1 cellular context compared by ENCODE assay signal in the genomic region with DNA sequence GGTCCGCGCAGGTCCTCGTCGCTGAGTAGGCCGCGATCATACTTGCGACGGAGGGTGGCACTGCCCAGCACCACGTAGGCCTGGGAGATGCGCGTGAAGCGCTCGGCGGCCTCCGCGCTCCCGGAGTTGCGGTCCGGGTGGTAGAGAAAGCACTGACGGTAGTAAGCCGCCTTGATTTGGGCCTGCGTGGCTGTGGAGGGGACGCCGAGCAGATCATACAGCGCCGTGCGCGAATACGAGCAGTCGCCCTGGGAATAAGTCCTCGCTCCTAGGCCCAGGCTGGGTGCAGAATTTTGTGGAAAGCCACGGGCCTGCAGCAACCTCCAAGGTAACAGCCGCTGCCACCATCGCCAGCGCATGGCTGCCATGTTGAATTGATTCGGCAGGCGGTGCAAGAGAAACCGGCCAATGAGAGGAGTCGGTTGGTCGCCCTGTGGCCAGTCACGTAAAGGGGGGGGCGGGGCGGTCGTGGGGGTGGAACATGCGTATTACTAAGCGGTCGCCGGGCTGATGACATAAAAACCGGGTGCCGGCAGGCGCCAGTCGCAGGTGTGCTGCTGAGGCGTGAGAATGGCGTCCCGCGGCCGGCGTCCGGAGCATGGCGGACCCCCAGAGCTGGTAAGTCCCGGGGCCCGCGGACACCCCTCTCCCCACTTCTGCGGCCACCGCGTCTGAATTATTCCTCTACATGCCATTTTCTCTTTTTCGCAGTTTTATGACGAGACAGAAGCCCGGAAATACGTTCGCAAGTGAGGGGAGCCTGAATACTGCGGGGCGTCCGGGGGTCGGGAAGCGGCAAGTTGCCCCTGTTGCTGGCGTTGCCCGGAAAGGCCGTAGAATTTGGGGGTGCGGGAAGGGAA.
TF ChIP-seq lines count a peak whose summit lies in the region.

A gene with protein sequence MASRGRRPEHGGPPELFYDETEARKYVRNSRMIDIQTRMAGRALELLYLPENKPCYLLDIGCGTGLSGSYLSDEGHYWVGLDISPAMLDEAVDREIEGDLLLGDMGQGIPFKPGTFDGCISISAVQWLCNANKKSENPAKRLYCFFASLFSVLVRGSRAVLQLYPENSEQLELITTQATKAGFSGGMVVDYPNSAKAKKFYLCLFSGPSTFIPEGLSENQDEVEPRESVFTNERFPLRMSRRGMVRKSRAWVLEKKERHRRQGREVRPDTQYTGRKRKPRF (plus strand): TSS at position 542 of the 860 bp plus-strand sequence. CDS start 29 bp downstream, at position 571.
A gene (minus strand): TSS at position 398 of the 860 bp plus-strand sequence. CDS start 30 bp downstream, at position 368.

TF ChIP-seq in HCT116, 20 proteins besides CTCF, POLR2A, EP300 and RAD21 (continued from another document):
- TF ChIP-seq, protein P1, sequence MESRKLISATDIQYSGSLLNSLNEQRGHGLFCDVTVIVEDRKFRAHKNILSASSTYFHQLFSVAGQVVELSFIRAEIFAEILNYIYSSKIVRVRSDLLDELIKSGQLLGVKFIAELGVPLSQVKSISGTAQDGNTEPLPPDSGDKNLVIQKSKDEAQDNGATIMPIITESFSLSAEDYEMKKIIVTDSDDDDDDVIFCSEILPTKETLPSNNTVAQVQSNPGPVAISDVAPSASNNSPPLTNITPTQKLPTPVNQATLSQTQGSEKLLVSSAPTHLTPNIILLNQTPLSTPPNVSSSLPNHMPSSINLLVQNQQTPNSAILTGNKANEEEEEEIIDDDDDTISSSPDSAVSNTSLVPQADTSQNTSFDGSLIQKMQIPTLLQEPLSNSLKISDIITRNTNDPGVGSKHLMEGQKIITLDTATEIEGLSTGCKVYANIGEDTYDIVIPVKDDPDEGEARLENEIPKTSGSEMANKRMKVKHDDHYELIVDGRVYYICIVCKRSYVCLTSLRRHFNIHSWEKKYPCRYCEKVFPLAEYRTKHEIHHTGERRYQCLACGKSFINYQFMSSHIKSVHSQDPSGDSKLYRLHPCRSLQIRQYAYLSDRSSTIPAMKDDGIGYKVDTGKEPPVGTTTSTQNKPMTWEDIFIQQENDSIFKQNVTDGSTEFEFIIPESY (IDR thresholded peaks at IDR 0.05; ENCODE audit: extremely low read depth, insufficient replicate concordance, low read length), result peak; percentile 33
- no peak for TF ChIP-seq JUND (IDR thresholded peaks at IDR 0.05)
- TF ChIP-seq SRF (IDR thresholded peaks at IDR 0.05; ENCODE audit: low read depth), result peak; percentile 93
- TF ChIP-seq, protein P2, sequence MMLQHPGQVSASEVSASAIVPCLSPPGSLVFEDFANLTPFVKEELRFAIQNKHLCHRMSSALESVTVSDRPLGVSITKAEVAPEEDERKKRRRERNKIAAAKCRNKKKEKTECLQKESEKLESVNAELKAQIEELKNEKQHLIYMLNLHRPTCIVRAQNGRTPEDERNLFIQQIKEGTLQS (IDR thresholded peaks at IDR 0.05), result no peak
- TF ChIP-seq, protein P3, sequence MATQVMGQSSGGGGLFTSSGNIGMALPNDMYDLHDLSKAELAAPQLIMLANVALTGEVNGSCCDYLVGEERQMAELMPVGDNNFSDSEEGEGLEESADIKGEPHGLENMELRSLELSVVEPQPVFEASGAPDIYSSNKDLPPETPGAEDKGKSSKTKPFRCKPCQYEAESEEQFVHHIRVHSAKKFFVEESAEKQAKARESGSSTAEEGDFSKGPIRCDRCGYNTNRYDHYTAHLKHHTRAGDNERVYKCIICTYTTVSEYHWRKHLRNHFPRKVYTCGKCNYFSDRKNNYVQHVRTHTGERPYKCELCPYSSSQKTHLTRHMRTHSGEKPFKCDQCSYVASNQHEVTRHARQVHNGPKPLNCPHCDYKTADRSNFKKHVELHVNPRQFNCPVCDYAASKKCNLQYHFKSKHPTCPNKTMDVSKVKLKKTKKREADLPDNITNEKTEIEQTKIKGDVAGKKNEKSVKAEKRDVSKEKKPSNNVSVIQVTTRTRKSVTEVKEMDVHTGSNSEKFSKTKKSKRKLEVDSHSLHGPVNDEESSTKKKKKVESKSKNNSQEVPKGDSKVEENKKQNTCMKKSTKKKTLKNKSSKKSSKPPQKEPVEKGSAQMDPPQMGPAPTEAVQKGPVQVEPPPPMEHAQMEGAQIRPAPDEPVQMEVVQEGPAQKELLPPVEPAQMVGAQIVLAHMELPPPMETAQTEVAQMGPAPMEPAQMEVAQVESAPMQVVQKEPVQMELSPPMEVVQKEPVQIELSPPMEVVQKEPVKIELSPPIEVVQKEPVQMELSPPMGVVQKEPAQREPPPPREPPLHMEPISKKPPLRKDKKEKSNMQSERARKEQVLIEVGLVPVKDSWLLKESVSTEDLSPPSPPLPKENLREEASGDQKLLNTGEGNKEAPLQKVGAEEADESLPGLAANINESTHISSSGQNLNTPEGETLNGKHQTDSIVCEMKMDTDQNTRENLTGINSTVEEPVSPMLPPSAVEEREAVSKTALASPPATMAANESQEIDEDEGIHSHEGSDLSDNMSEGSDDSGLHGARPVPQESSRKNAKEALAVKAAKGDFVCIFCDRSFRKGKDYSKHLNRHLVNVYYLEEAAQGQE (IDR thresholded peaks at IDR 0.05; ENCODE audit: low read depth), result no peak
- peak; percentile 87 for TF ChIP-seq SP1 (IDR thresholded peaks at IDR 0.05; ENCODE audit: low read depth)
- TF ChIP-seq EZH2phosphoT487 (IDR thresholded peaks at IDR 0.05; ENCODE audit: borderline replicate concordance), result no peak
- TF ChIP-seq ELF1 (IDR thresholded peaks at IDR 0.05; ENCODE audit: borderline replicate concordance, low read depth), result peak; percentile 68; the same call in 1 of the 2 replicates
- no peak for TF ChIP-seq EZH2 (IDR thresholded peaks at IDR 0.05)
- peak; percentile 99 for TF ChIP-seq ZFX (IDR thresholded peaks at IDR 0.05)
- peak; percentile 63 for TF ChIP-seq EGR1 (IDR thresholded peaks at IDR 0.05; ENCODE audit: low read depth)
- TF ChIP-seq TCF7L2 (IDR thresholded peaks at IDR 0.05; ENCODE audit: borderline replicate concordance, extremely low read depth, insufficient read depth, insufficient read length), result no peak
- no peak for TF ChIP-seq FOSL1 (IDR thresholded peaks at IDR 0.05; ENCODE audit: low read depth)
- TF ChIP-seq CBX3 (IDR thresholded peaks at IDR 0.05; ENCODE audit: low read depth), result 0 out of 2 replicates have a peak, but pooled peaks have one; percentile 18
- TF ChIP-seq ZNF274 (IDR thresholded peaks at IDR 0.05; ENCODE audit: low read depth, low read length), result no peak
- TF ChIP-seq POLR2AphosphoS5 (IDR thresholded peaks at IDR 0.05; ENCODE audit: low read depth, low read length), result peak; percentile 93
- TF ChIP-seq YY1 (IDR thresholded peaks at IDR 0.05; ENCODE audit: extremely low read depth, insufficient replicate concordance, low read depth, low read length), result peak; percentile 97
